Comparison of ENCODE assay signal across 14 cellular contexts in genomic region chr18:37252854-37253396, GRCh38.
DNase-seq lines count a peak whose midpoint lies in the region; TF ChIP-seq lines count a peak whose summit lies in the region.
"Had no signal": no experiment of that assay in that cellular context is flagged by ENCODE, and none has a peak within 500 bp of the region (broad histone marks: within the 10 kb centered on the region; RNA-seq: fewer than 3 reads in every experiment).

No MANE protein-coding gene starts in this region.

- peak; percentile 54 for DNase-seq in endodermal cell
- DNase-seq in nephron progenitor cell: no peak
- no peak for DNase-seq in testis
- DNase-seq in dedifferentiated amniotic fluid mesenchymal stem cell (ENCODE audit: extremely low spot score): no peak
- no peak for DNase-seq in stimulated activated naive CD4-positive, alpha-beta T cell treated with Interleukin-2 at 50 U/mL for 16 hours (lab: John Stamatoyannopoulos, UW)
- no peak for DNase-seq in AG20443 (ENCODE audit: low spot score)
- DNase-seq: activated CD8-positive, alpha-beta memory T cell treated with anti-CD3 and anti-CD28 coated beads, Interleukin-2, amount 10 ng/mL, durations not matched to agents 7 days and 5 days; BE2C; DMS79 treated with DMSO at 0.1 percent for 48 hours; NCI-H2171 treated with DMSO at 0.1 percent for 48 hours had no signal

- H3K9ac ChIP-seq in BLaER1 (no peak overlapping the region), HUES64 (ENCODE audit: low read depth, low read length) (no peak overlapping the region), endodermal cell (ENCODE audit: extremely low read depth, low read length, poor library complexity, severe bottlenecking) (peak overlapping the region; percentile 20)

- H3K27me3 Mint-ChIP-seq in endodermal cell (ENCODE audit: insufficient read depth) (peaks cover 57% of the 10 kb centered on the region), nephron progenitor cell (ENCODE audit: low read depth, poor library complexity) (peaks cover 54% of the 10 kb centered on the region)

- TF ChIP-seq CTCF in endodermal cell (conservative IDR thresholded peaks at IDR 0.05): no peak
- TF ChIP-seq CTCF in nephron progenitor cell (IDR thresholded peaks at IDR 0.05): no peak
- no peak for TF ChIP-seq CTCF in testis (IDR thresholded peaks at IDR 0.05)

- H3K27me3 ChIP-seq in BLaER1: peaks cover 10% of the 10 kb centered on the region; the same call in 1 of the 2 replicates
- peaks cover 59% of the 10 kb centered on the region for H3K27me3 ChIP-seq in HUES64 (ENCODE audit: insufficient read depth, low read length)
- H3K27me3 ChIP-seq in endodermal cell (ENCODE audit: control insufficient read depth, insufficient read depth, low read length, poor library complexity, severe bottlenecking): peaks cover 47% of the 10 kb centered on the region
- no peaks in the 10 kb centered on the region for H3K27me3 ChIP-seq in testis
- H3K27me3 ChIP-seq: BE2C had no signal

- no peak overlapping the region for H3K27ac ChIP-seq in BLaER1
- H3K27ac ChIP-seq in HUES64 (ENCODE audit: low read depth, low read length): no peak overlapping the region
- H3K27ac ChIP-seq in endodermal cell (ENCODE audit: low read depth, low read length): no peak overlapping the region
- H3K27ac ChIP-seq in testis: no peak overlapping the region
- H3K27ac ChIP-seq: heart left ventricle, SJSA1 had no signal

- H3K4me3 Mint-ChIP-seq in endodermal cell (peak overlapping the region; percentile 66), nephron progenitor cell (peak overlapping the region; percentile 77)
- H3K4me3 Mint-ChIP-seq: activated CD8-positive, alpha-beta memory T cell treated with anti-CD3 and anti-CD28 coated beads, Interleukin-2, amount 10 ng/mL, durations not matched to agents 7 days and 5 days had no signal

- TF ChIP-seq POLR2A in testis (IDR thresholded peaks at IDR 0.05): no peak

- intact Hi-C loops in testis (cut with DNase I; ENCODE audit: low total_unique reads): no loop called here

- H3K9me3 ChIP-seq in BLaER1 (no peaks in the 10 kb centered on the region), HUES64 (ENCODE audit: insufficient read depth, low read depth, low read length) (no peaks in the 10 kb centered on the region), endodermal cell (ENCODE audit: control insufficient read depth, low read length) (no peaks in the 10 kb centered on the region), testis (no peaks in the 10 kb centered on the region)
- H3K9me3 ChIP-seq: BE2C, heart left ventricle, SJSA1 had no signal

- peaks cover 5% of the 10 kb centered on the region; the same call in 1 of the 2 replicates for H3K4me1 ChIP-seq in BLaER1
- H3K4me1 ChIP-seq in HUES64 (ENCODE audit: insufficient read depth, low read length): peaks cover 4% of the 10 kb centered on the region; the same call in 1 of the 2 replicates
- peaks cover 3% of the 10 kb centered on the region for H3K4me1 ChIP-seq in endodermal cell (ENCODE audit: control insufficient read depth, insufficient read depth, low read length)
- H3K4me1 ChIP-seq in testis: no peaks in the 10 kb centered on the region
- H3K4me1 ChIP-seq: BE2C, SJSA1 had no signal

- 55% methylated on average over 12 of the region's 12 CpGs for WGBS in HUES64
- 61 to 65% methylated on average over 9 to 12 of the region's 12 CpGs for WGBS in endodermal cell (ENCODE audit: insufficient coverage in 1 of 2, insufficient read length in 1 of 2), 2 experiments
- WGBS in testis, 2 donors: 46 to 61% methylated on average over 12 of the region's 12 CpGs

- H4K20me1 ChIP-seq in BLaER1: no peaks in the 10 kb centered on the region

- H3K9me3 Mint-ChIP-seq in endodermal cell (no peaks in the 10 kb centered on the region), nephron progenitor cell (no peaks in the 10 kb centered on the region)

- no peak overlapping the region for H3K4me3 ChIP-seq in BLaER1
- H3K4me3 ChIP-seq in HUES64 (ENCODE audit: low read length): peak overlapping the region; percentile 67
- H3K4me3 ChIP-seq in endodermal cell (ENCODE audit: low read length): peak overlapping the region; percentile 81
- no peak overlapping the region for H3K4me3 ChIP-seq in testis
- H3K4me3 ChIP-seq: SJSA1 had no signal

- no peak overlapping the region for H3K27ac Mint-ChIP-seq in endodermal cell
- no peak overlapping the region for H3K27ac Mint-ChIP-seq in nephron progenitor cell
- H3K27ac Mint-ChIP-seq: activated CD8-positive, alpha-beta memory T cell treated with anti-CD3 and anti-CD28 coated beads, Interleukin-2, amount 10 ng/mL, durations not matched to agents 7 days and 5 days had no signal

- peaks cover 22% of the 10 kb centered on the region for H3K4me1 Mint-ChIP-seq in endodermal cell
- peaks cover 45% of the 10 kb centered on the region for H3K4me1 Mint-ChIP-seq in nephron progenitor cell
- H3K4me1 Mint-ChIP-seq: activated CD8-positive, alpha-beta memory T cell treated with anti-CD3 and anti-CD28 coated beads, Interleukin-2, amount 10 ng/mL, durations not matched to agents 7 days and 5 days had no signal

- H3K36me3 ChIP-seq in BLaER1: no peaks in the 10 kb centered on the region
- no peaks in the 10 kb centered on the region for H3K36me3 ChIP-seq in HUES64 (ENCODE audit: insufficient read depth, low read length)
- H3K36me3 ChIP-seq in endodermal cell (ENCODE audit: control insufficient read depth, insufficient read depth, low read length): no peaks in the 10 kb centered on the region
- H3K36me3 ChIP-seq in testis (ENCODE audit: low read depth, missing control alignments): no peaks in the 10 kb centered on the region
- H3K36me3 ChIP-seq: BE2C, heart left ventricle, SJSA1 had no signal

- H3K4me2 ChIP-seq in BLaER1: peak overlapping the region; percentile 5; the same call in 1 of the 2 replicates

- H3K36me3 Mint-ChIP-seq in endodermal cell (ENCODE audit: low read depth): no peaks in the 10 kb centered on the region
- H3K36me3 Mint-ChIP-seq in nephron progenitor cell (ENCODE audit: low read depth): no peaks in the 10 kb centered on the region
- H3K36me3 Mint-ChIP-seq: activated CD8-positive, alpha-beta memory T cell treated with anti-CD3 and anti-CD28 coated beads, Interleukin-2, amount 10 ng/mL, durations not matched to agents 7 days and 5 days had no signal

Comparison
In these comparisons a context has a peak if more than half of its experiments do, and no peak if none do; other contexts are left out.
1. H3K4me3 ChIP-seq: peak in HUES64 (single experiment) and endodermal cell (single experiment); none in BLaER1 (single experiment) and testis (0 of 2).